1 cellular context compared by ENCODE assay signal in genomic region chr6:53651764-53652401, GRCh38.
A peak's percentile ranks its signal among the peaks of the same experiment; 100 is the strongest.
TF ChIP-seq lines count a peak whose summit lies in the region.

No MANE protein-coding gene starts in this region.

TF ChIP-seq in HepG2, 621 proteins besides CTCF, POLR2A, EP300 and RAD21 (continued from another document and continues in another):
- TF ChIP-seq ZBTB33 (CRISPR knock-in tag; IDR thresholded peaks at IDR 0.05) = peak; percentile 81
- no peak for TF ChIP-seq EHMT2 (IDR thresholded peaks at IDR 0.05; ENCODE audit: borderline replicate concordance, low read depth, low read length)
- peak; percentile 98; the same call in 1 of the 2 replicates for TF ChIP-seq ZNF558 (CRISPR knock-in tag; IDR thresholded peaks at IDR 0.05; ENCODE audit: borderline replicate concordance)
- TF ChIP-seq RBFOX2 (IDR thresholded peaks at IDR 0.05; ENCODE audit: low read depth, low read length) = peak; percentile 99
- TF ChIP-seq ZNF501 (CRISPR knock-in tag; IDR thresholded peaks at IDR 0.05) = peak; percentile 99
- TF ChIP-seq CCAR2 (optimal IDR thresholded peaks at IDR 0.05; ENCODE audit: low read depth, low read length) = no peak
- no peak for TF ChIP-seq HDAC6 (IDR thresholded peaks at IDR 0.05; ENCODE audit: low read depth, low read length)
- no peak for TF ChIP-seq ZNF10 (CRISPR knock-in tag; IDR thresholded peaks at IDR 0.05; ENCODE audit: borderline replicate concordance, low read depth)
- peak; percentile 88 for TF ChIP-seq PRDM15 (CRISPR knock-in tag; IDR thresholded peaks at IDR 0.05)
- peak; percentile 100 for TF ChIP-seq ZBTB4 (CRISPR knock-in tag; IDR thresholded peaks at IDR 0.05; ENCODE audit: borderline replicate concordance)
- peak; percentile 98 for TF ChIP-seq TOE1 (CRISPR knock-in tag; IDR thresholded peaks at IDR 0.05)
- TF ChIP-seq ZBTB10 (CRISPR knock-in tag; IDR thresholded peaks at IDR 0.05; ENCODE audit: borderline replicate concordance) = peak; percentile 87; the same call in 1 of the 2 replicates
- TF ChIP-seq MTF2 (CRISPR knock-in tag; IDR thresholded peaks at IDR 0.05; ENCODE audit: borderline replicate concordance) = peak; percentile 96
- no peak for TF ChIP-seq ZNF382 (CRISPR knock-in tag; IDR thresholded peaks at IDR 0.05; ENCODE audit: borderline replicate concordance)
- peak; percentile 94 for TF ChIP-seq MLXIP (CRISPR knock-in tag; IDR thresholded peaks at IDR 0.05; ENCODE audit: borderline replicate concordance)
- peak; percentile 98; the same call in 1 of the 2 replicates for TF ChIP-seq ZNF816 (CRISPR knock-in tag; IDR thresholded peaks at IDR 0.05; ENCODE audit: borderline replicate concordance)
- no peak for TF ChIP-seq ZNF646 (CRISPR knock-in tag; IDR thresholded peaks at IDR 0.05)
- no peak for TF ChIP-seq ZNF33A (CRISPR knock-in tag; IDR thresholded peaks at IDR 0.05; ENCODE audit: borderline replicate concordance)
- TF ChIP-seq MED1 (CRISPR knock-in tag; IDR thresholded peaks at IDR 0.05) = peak; percentile 95
- peak; percentile 71; the same call in 1 of the 2 replicates for TF ChIP-seq SIN3A (IDR thresholded peaks at IDR 0.05; ENCODE audit: borderline replicate concordance, low read depth, low read length)
- TF ChIP-seq KDM3A (CRISPR knock-in tag; IDR thresholded peaks at IDR 0.05; ENCODE audit: low read depth) = peak; percentile 94
